Comparison of ENCODE assay signal across 21 cellular contexts in the genomic region with DNA sequence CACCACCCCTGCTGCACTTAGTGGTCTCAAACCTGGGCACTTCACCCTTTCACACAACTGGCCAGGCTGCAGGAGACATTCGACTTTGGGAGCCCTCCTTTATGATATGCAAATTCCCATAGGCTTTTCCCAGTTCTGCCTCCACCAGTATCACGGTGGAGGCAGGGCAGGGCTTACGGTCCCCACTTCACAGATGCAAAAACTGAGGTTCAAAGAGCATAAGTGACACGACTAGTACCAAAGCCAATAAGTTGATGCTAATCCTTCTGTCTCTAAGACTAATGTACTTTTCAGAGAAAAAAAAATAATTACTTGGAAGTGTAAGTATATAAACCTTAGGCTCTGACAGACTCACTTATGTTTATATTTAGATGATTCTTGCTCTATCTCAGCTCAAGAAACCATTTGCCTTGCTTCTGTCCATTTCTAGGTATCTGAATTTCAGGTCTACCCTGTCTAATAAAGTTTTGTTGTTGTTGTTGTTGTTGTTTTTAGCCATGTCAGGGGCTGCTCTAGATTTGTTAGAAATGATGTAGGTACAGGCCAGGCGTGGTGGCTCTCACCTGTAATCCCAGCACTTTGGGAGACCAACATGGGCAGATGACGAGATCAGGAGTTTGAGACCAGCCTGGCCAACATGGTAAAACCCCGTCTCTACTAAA.
"Had no signal": no experiment of that assay in that cellular context is flagged by ENCODE, and none has a peak within 500 bp of the region (broad histone marks: within the 10 kb centered on the region; RNA-seq: fewer than 3 reads in every experiment).

No MANE protein-coding gene starts in this region.

- FAIRE-seq: endothelial cell of umbilical vein, kidney had no signal

- DNase-seq: activated B cell treated with CpG ODN at 0.5 μM for 24 hours; activated naive CD4-positive, alpha-beta T cell treated with anti-CD3 and anti-CD28 coated beads, Interleukin-2, amount 50 U/mL, for 16 hours; amygdala; body of pancreas; caudate nucleus; cortex of kidney; effector CD4-positive, alpha-beta T cell; foreskin fibroblast; hippocampal formation; kidney; left ventricle myocardium inferior; mesenchymal stem cell; nephron progenitor cell; occipital lobe; stimulated activated CD4-positive, alpha-beta T cell treated with anti-CD3 and anti-CD28 coated beads, Interleukin-4, amount 100 ng/mL, for 1 hour had no signal

- ATAC-seq: body of pancreas, SK-N-SH treated with all-trans-retinoic acid at 6 μM for 48 hours had no signal

- H3K27ac Mint-ChIP-seq: activated B cell treated with CpG ODN at 0.5 μM for 24 hours, nephron progenitor cell, progenitor cell of endocrine pancreas, type B pancreatic cell had no signal

- H3K9me3 Mint-ChIP-seq: activated B cell treated with CpG ODN at 0.5 μM for 24 hours; nephron progenitor cell; stimulated activated naive CD8-positive, alpha-beta T cell treated with anti-CD3 and anti-CD28 coated beads, Interleukin-15, Interleukin-2, amounts not matched to agents 100 ng/mL and 50 ng/mL, for 24 hours; type B pancreatic cell had no signal

- H3K27me3 ChIP-seq: body of pancreas, right atrium auricular region had no signal

- H3K27ac ChIP-seq: body of pancreas, left ventricle myocardium inferior, right atrium auricular region had no signal

- H3K4me3 Mint-ChIP-seq: activated B cell treated with CpG ODN at 0.5 μM for 24 hours; nephron progenitor cell; stimulated activated naive CD8-positive, alpha-beta T cell treated with anti-CD3 and anti-CD28 coated beads, Interleukin-15, Interleukin-2, amounts not matched to agents 100 ng/mL and 50 ng/mL, for 24 hours; type B pancreatic cell had no signal

- H3K9me3 ChIP-seq: body of pancreas, left ventricle myocardium inferior, right atrium auricular region had no signal

- H3K27me3 Mint-ChIP-seq: activated B cell treated with CpG ODN at 0.5 μM for 24 hours; progenitor cell of endocrine pancreas; stimulated activated naive CD8-positive, alpha-beta T cell treated with anti-CD3 and anti-CD28 coated beads, Interleukin-15, Interleukin-2, amounts not matched to agents 100 ng/mL and 50 ng/mL, for 24 hours had no signal

- H3K4me3 ChIP-seq: body of pancreas, left ventricle myocardium inferior, right atrium auricular region had no signal

- H3K36me3 ChIP-seq: right atrium auricular region had no signal
